In genomic region chr2:105827351-105828096, GRCh38 we compare ENCODE assay signal across 13 cellular contexts.
DNase-seq lines count a peak whose midpoint lies in the region; ATAC-seq, FAIRE-seq and TF ChIP-seq lines count a peak whose summit lies in the region.
"Had no signal": no experiment of that assay in that cellular context is flagged by ENCODE, and none has a peak within 500 bp of the region (broad histone marks: within the 10 kb centered on the region; RNA-seq: fewer than 3 reads in every experiment).

No MANE protein-coding gene starts in this region.

- no peak for TF ChIP-seq EP300 in ovary (IDR thresholded peaks at IDR 0.05)

- BruUV-seq in MCF 10A (replicated peaks; lab: Mats Ljungman, UMichigan), result TSS peak; percentile 83

- H3K36me3 ChIP-seq in breast epithelium (no peaks in the 10 kb centered on the region), bronchial epithelial cell (ENCODE audit: control insufficient read depth, insufficient read depth, low read length) (peaks cover 4% of the 10 kb centered on the region), ovary (no peaks in the 10 kb centered on the region)
- H3K36me3 ChIP-seq: thoracic aorta had no signal

- POLR2A ChIA-PET in MCF 10A (lab: Yijun Ruan, JAX), result interaction anchor here (0.6 to 2.1 kb wide), 2 partner anchors 28 to 180 kb away, joined by 4 to 8 read pairs; no protein-coding TSS in a partner anchor

- intact Hi-C loops in MCF 10A (cut with micrococcal nuclease), result no loop called here
- intact Hi-C loops in breast epithelium (cut with DNase I; ENCODE audit: low total_unique reads), result loop anchor here (2.0 kb wide), 1 partner anchor 35 kb away; no protein-coding TSS in a partner anchor
- intact Hi-C loops in ovary (cut with DNase I), result no loop called here

- DNase-seq in MCF 10A (ENCODE audit: unreplicated experiment) (peak; percentile 60), breast epithelium (ENCODE audit: low spot score in 2 of 2) (no peak), NOMO-1 treated with dmso at 0.1 percent for 144 hours (lab: John Stamatoyannopoulos, UW; ENCODE audit: unreplicated experiment) (peak; percentile 76), bronchial epithelial cell (ENCODE audit: low read depth) (peak; percentile 95), GM19238 (ENCODE audit: insufficient read length, low spot score) (no peak), nephron progenitor cell (no peak), ovary (no peak)
- DNase-seq: foreskin melanocyte, GDM1, nucleus accumbens had no signal

- H3K4me1 Mint-ChIP-seq in MCF 10A (ENCODE audit: insufficient read depth, unreplicated experiment) (peaks cover 13% of the 10 kb centered on the region), nephron progenitor cell (peaks cover 42% of the 10 kb centered on the region)

- H3K4me3 ChIP-seq in breast epithelium (no peak overlapping the region), bronchial epithelial cell (ENCODE audit: low read depth, low read length) (no peak overlapping the region), ovary (no peak overlapping the region)
- H3K4me3 ChIP-seq: SJSA1, thoracic aorta had no signal

- CTCF ChIA-PET in MCF 10A (lab: Yijun Ruan, JAX), result interaction anchor here (0.6 kb wide), 1 partner anchor 44 kb away, joined by 3 read pairs; no protein-coding TSS in a partner anchor

- peak overlapping the region; percentile 83 for H3K27ac Mint-ChIP-seq in MCF 10A (ENCODE audit: low read depth, unreplicated experiment)
- H3K27ac Mint-ChIP-seq in nephron progenitor cell, result no peak overlapping the region

- no peak for TF ChIP-seq CTCF in MCF 10A (IDR thresholded peaks at IDR 0.05; ENCODE audit: unreplicated experiment)
- no peak for TF ChIP-seq CTCF in breast epithelium (IDR thresholded peaks at IDR 0.05)
- TF ChIP-seq CTCF in bronchial epithelial cell (IDR thresholded peaks at IDR 0.05; ENCODE audit: insufficient read depth, low read length, severe bottlenecking), result no peak
- TF ChIP-seq CTCF in nephron progenitor cell (IDR thresholded peaks at IDR 0.05), result no peak
- TF ChIP-seq CTCF in ovary (IDR thresholded peaks at IDR 0.05), result no peak

- no peak overlapping the region for H3K27ac ChIP-seq in breast epithelium
- no peak overlapping the region for H3K27ac ChIP-seq in ovary
- H3K27ac ChIP-seq: SJSA1 had no signal

- no peak for FAIRE-seq in bronchial epithelial cell (lab: Jason Lieb, UNC)

- WGBS in ovary, 3 donors, result 93 to 97% (median 94%) methylated on average over 1 of the region's 1 CpG

- H3K27me3 ChIP-seq in breast epithelium (no peaks in the 10 kb centered on the region), bronchial epithelial cell (ENCODE audit: control insufficient read depth, insufficient read depth, low read length) (no peaks in the 10 kb centered on the region), ovary (no peaks in the 10 kb centered on the region)
- H3K27me3 ChIP-seq: SJSA1 had no signal

- TF ChIP-seq POLR2A in breast epithelium (IDR thresholded peaks at IDR 0.05), result no peak
- no peak for TF ChIP-seq POLR2A in ovary (IDR thresholded peaks at IDR 0.05)

- H3K4me1 ChIP-seq in breast epithelium (no peaks in the 10 kb centered on the region), ovary (ENCODE audit: insufficient read depth) (peaks cover 2% of the 10 kb centered on the region)
- H3K4me1 ChIP-seq: SJSA1 had no signal

- H3K4me3 Mint-ChIP-seq in MCF 10A (ENCODE audit: unreplicated experiment), result peak overlapping the region; percentile 31
- H3K4me3 Mint-ChIP-seq in nephron progenitor cell, result no peak overlapping the region

- no peak for ATAC-seq in HG02571 (IDR thresholded peaks at IDR 0.05; ENCODE audit: unreplicated experiment)

- H3K27me3 Mint-ChIP-seq in MCF 10A (ENCODE audit: insufficient read depth, unreplicated experiment), result no peaks in the 10 kb centered on the region
- H3K27me3 Mint-ChIP-seq in nephron progenitor cell (ENCODE audit: low read depth, poor library complexity), result peaks cover under 1% of the 10 kb centered on the region

- no peaks in the 10 kb centered on the region for H3K9me3 Mint-ChIP-seq in MCF 10A (ENCODE audit: unreplicated experiment)
- H3K9me3 Mint-ChIP-seq in nephron progenitor cell, result peaks cover 46% of the 10 kb centered on the region

- peaks cover 6% of the 10 kb centered on the region for H3K36me3 Mint-ChIP-seq in MCF 10A (ENCODE audit: insufficient read depth, unreplicated experiment)
- H3K36me3 Mint-ChIP-seq in nephron progenitor cell (ENCODE audit: low read depth), result peaks cover 86% of the 10 kb centered on the region

- peaks cover 0 to 18% of the 10 kb centered on the region in 2 donors for H3K9me3 ChIP-seq in breast epithelium
- no peaks in the 10 kb centered on the region for H3K9me3 ChIP-seq in ovary
- H3K9me3 ChIP-seq: SJSA1 had no signal

Comparison
In these comparisons a context has a peak if more than half of its experiments do, and no peak if none do; other contexts are left out.
1. DNase-seq: peak in MCF 10A (single experiment), NOMO-1 treated with dmso at 0.1 percent for 144 hours (single experiment) and bronchial epithelial cell (single experiment); none in breast epithelium (0 of 2), GM19238 (single experiment), nephron progenitor cell (single experiment) and ovary (0 of 5).